ENCODE assay signal across 8 cellular contexts in the genomic region with DNA sequence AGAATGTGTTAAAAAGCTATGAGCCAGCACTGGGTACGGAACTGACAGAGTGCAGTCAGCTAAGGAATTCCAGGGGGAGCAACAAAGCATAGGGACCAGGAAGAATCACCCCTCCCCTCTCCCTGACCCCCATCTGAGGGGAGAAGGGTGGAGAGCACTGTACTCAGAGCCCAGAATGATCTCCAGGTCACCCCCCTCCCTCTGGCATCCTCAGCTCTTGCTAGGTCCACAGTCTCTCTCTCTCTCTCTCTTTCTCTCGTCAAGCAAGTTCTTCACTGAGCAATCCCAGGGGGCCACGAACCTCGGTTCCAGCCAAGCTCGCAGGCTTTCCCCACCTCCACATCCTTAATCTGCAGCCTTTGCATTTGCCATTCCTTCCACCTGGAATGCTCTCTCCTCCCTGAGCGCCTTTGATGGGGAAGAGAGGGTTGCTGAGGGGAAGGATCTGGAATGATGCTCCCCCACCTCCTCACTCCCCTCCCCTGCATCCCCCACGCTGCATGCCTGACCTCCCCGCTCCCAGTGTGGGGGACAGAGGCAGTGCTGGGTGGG. TPM values are rescaled to one million over a fixed set of nuclear protein-coding genes. Genes with fewer than 3 reads are reported as not detected.
DNase-seq lines count a peak whose midpoint lies in the region; ATAC-seq and TF ChIP-seq lines count a peak whose summit lies in the region.

No MANE protein-coding gene starts in this region.

- H3K79me2 ChIP-seq in neural cell (replicated peaks; ENCODE audit: insufficient read depth, low read length), result no peaks in the 10 kb centered on the region

- DNase-seq in DMS153 (lab: John Stamatoyannopoulos, UW), result peak; percentile 54
- DNase-seq in NCI-H82 treated with DMSO at 0.1 percent for 48 hours (lab: John Stamatoyannopoulos, UW; ENCODE audit: unreplicated experiment), result peak; percentile 37
- DNase-seq in fibroblast of gingiva (ENCODE audit: low read depth), result peak; percentile 35
- no peak for DNase-seq in HuH-7 (ENCODE audit: low spot score)
- DNase-seq in NCI-H748 treated with DMSO at 0.1 percent for 48 hours (lab: John Stamatoyannopoulos, UW), result no peak
- no peak for DNase-seq in stimulated activated effector memory CD8-positive, alpha-beta T cell treated with anti-CD3 and anti-CD28 coated beads, Interleukin-12 subunit alpha, Interleukin-12 subunit beta, amount 100 ng/mL, for 72 hours (ENCODE audit: low spot score in 2 of 2)
- no peak for DNase-seq in activated T-cell treated with anti-CD3 and anti-CD28 coated beads, Interleukin-2, amount 50 U/mL, for 72 hours

- no peaks in the 10 kb centered on the region for H3K9me2 ChIP-seq in neural cell (ENCODE audit: insufficient read depth, low read length)

- no peak overlapping the region for H3K4me3 Mint-ChIP-seq in stimulated activated effector memory CD8-positive, alpha-beta T cell treated with anti-CD3 and anti-CD28 coated beads, Interleukin-12 subunit alpha, Interleukin-12 subunit beta, amount 100 ng/mL, for 72 hours
- no peak overlapping the region for H3K4me3 Mint-ChIP-seq in activated T-cell treated with anti-CD3 and anti-CD28 coated beads, Interleukin-2, amount 50 U/mL, for 72 hours

- H3K36me3 Mint-ChIP-seq in stimulated activated effector memory CD8-positive, alpha-beta T cell treated with anti-CD3 and anti-CD28 coated beads, Interleukin-12 subunit alpha, Interleukin-12 subunit beta, amount 100 ng/mL, for 72 hours, result no peaks in the 10 kb centered on the region
- H3K36me3 Mint-ChIP-seq in activated T-cell treated with anti-CD3 and anti-CD28 coated beads, Interleukin-2, amount 50 U/mL, for 72 hours (ENCODE audit: insufficient read depth in 2 of 2), result no peaks in the 10 kb centered on the region

- peak; percentile 54 for TF ChIP-seq CTCF in neural cell (IDR thresholded peaks at IDR 0.05; ENCODE audit: poor library complexity, severe bottlenecking)

- H2AFZ ChIP-seq in neural cell (ENCODE audit: low read depth, low read length), result peak overlapping the region; percentile 27

- no peak overlapping the region for H3K27ac Mint-ChIP-seq in stimulated activated effector memory CD8-positive, alpha-beta T cell treated with anti-CD3 and anti-CD28 coated beads, Interleukin-12 subunit alpha, Interleukin-12 subunit beta, amount 100 ng/mL, for 72 hours
- no peak overlapping the region for H3K27ac Mint-ChIP-seq in activated T-cell treated with anti-CD3 and anti-CD28 coated beads, Interleukin-2, amount 50 U/mL, for 72 hours

- peak overlapping the region; percentile 51 for H3K4me3 ChIP-seq in neural cell (ENCODE audit: low read length)

- no peaks in the 10 kb centered on the region for H4K20me1 ChIP-seq in neural cell (ENCODE audit: insufficient read depth)

- H3K4me2 ChIP-seq in neural cell (ENCODE audit: low read length), result peak overlapping the region; percentile 31

- peak overlapping the region; percentile 54 for H3K9ac ChIP-seq in neural cell (ENCODE audit: low read length)

- peak; percentile 31 for TF ChIP-seq EP300 in neural cell (conservative IDR thresholded peaks at IDR 0.05; ENCODE audit: poor library complexity, severe bottlenecking)

- H3K9me3 ChIP-seq in neural cell (ENCODE audit: low read length), result no peaks in the 10 kb centered on the region

- no peaks in the 10 kb centered on the region for H3K27me3 ChIP-seq in neural cell (ENCODE audit: insufficient read depth, low read depth, low read length)

- H3K9me3 Mint-ChIP-seq in stimulated activated effector memory CD8-positive, alpha-beta T cell treated with anti-CD3 and anti-CD28 coated beads, Interleukin-12 subunit alpha, Interleukin-12 subunit beta, amount 100 ng/mL, for 72 hours, result no peaks in the 10 kb centered on the region
- no peaks in the 10 kb centered on the region for H3K9me3 Mint-ChIP-seq in activated T-cell treated with anti-CD3 and anti-CD28 coated beads, Interleukin-2, amount 50 U/mL, for 72 hours

- no peaks in the 10 kb centered on the region for H3K27me3 Mint-ChIP-seq in activated T-cell treated with anti-CD3 and anti-CD28 coated beads, Interleukin-2, amount 50 U/mL, for 72 hours (ENCODE audit: low read depth)

- H3K27ac ChIP-seq in neural cell (ENCODE audit: low read length), result peak overlapping the region; percentile 58

- no peak for ATAC-seq in stimulated activated effector memory CD8-positive, alpha-beta T cell treated with anti-CD3 and anti-CD28 coated beads, Interleukin-12 subunit alpha, Interleukin-12 subunit beta, amount 100 ng/mL, for 72 hours
- ATAC-seq in activated T-cell treated with anti-CD3 and anti-CD28 coated beads, Interleukin-2, amount 50 U/mL, for 72 hours (replicated peaks in 1 of 2), result no peak

- no peaks in the 10 kb centered on the region for H3K36me3 ChIP-seq in neural cell (ENCODE audit: insufficient read depth, low read length)

- no peaks in the 10 kb centered on the region for H3F3A ChIP-seq in neural cell (ENCODE audit: insufficient read depth, low read length, poor library complexity, severe bottlenecking)

- H3K4me1 Mint-ChIP-seq in stimulated activated effector memory CD8-positive, alpha-beta T cell treated with anti-CD3 and anti-CD28 coated beads, Interleukin-12 subunit alpha, Interleukin-12 subunit beta, amount 100 ng/mL, for 72 hours, result peaks cover 8% of the 10 kb centered on the region
- peaks cover 13% of the 10 kb centered on the region for H3K4me1 Mint-ChIP-seq in activated T-cell treated with anti-CD3 and anti-CD28 coated beads, Interleukin-2, amount 50 U/mL, for 72 hours (ENCODE audit: low read depth)

- peak; percentile 46 for TF ChIP-seq RAD21 in neural cell (conservative IDR thresholded peaks at IDR 0.05)

TF ChIP-seq in neural cell, 6 proteins besides CTCF, POLR2A, EP300 and RAD21:
- TF ChIP-seq POLR2AphosphoS5 (IDR thresholded peaks at IDR 0.05) (peak; percentile 42), EZH2 (IDR thresholded peaks at IDR 0.05; ENCODE audit: borderline replicate concordance, insufficient read depth, low read length, poor library complexity, severe bottlenecking) (no peak)
- TF ChIP-seq, protein P1, sequence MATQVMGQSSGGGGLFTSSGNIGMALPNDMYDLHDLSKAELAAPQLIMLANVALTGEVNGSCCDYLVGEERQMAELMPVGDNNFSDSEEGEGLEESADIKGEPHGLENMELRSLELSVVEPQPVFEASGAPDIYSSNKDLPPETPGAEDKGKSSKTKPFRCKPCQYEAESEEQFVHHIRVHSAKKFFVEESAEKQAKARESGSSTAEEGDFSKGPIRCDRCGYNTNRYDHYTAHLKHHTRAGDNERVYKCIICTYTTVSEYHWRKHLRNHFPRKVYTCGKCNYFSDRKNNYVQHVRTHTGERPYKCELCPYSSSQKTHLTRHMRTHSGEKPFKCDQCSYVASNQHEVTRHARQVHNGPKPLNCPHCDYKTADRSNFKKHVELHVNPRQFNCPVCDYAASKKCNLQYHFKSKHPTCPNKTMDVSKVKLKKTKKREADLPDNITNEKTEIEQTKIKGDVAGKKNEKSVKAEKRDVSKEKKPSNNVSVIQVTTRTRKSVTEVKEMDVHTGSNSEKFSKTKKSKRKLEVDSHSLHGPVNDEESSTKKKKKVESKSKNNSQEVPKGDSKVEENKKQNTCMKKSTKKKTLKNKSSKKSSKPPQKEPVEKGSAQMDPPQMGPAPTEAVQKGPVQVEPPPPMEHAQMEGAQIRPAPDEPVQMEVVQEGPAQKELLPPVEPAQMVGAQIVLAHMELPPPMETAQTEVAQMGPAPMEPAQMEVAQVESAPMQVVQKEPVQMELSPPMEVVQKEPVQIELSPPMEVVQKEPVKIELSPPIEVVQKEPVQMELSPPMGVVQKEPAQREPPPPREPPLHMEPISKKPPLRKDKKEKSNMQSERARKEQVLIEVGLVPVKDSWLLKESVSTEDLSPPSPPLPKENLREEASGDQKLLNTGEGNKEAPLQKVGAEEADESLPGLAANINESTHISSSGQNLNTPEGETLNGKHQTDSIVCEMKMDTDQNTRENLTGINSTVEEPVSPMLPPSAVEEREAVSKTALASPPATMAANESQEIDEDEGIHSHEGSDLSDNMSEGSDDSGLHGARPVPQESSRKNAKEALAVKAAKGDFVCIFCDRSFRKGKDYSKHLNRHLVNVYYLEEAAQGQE (IDR thresholded peaks at IDR 0.05; ENCODE audit: borderline replicate concordance), result peak; percentile 97

RNA-seq across cellular contexts. Expression of a gene that starts 6.7 kb away (rescaled TPM):
- 2.5 and 3.3 TPM in 2 replicates for polyA plus RNA-seq in neural cell
- 7.5 and 9.3 TPM in 2 replicates for polyA minus RNA-seq in neural cell
- total RNA-seq in activated T-cell treated with anti-CD3 and anti-CD28 coated beads, Interleukin-2, amount 50 U/mL, for 72 hours, result 100 to 1,000 TPM; 146 to 197 TPM

Comparison
In these comparisons a context has a peak if more than half of its experiments do, and no peak if none do; other contexts are left out.
1. DNase-seq: peak in DMS153 (single experiment), NCI-H82 treated with DMSO at 0.1 percent for 48 hours (single experiment) and fibroblast of gingiva (single experiment); none in HuH-7 (single experiment), NCI-H748 treated with DMSO at 0.1 percent for 48 hours (single experiment), stimulated activated effector memory CD8-positive, alpha-beta T cell treated with anti-CD3 and anti-CD28 coated beads, Interleukin-12 subunit alpha, Interleukin-12 subunit beta, amount 100 ng/mL, for 72 hours (0 of 2) and activated T-cell treated with anti-CD3 and anti-CD28 coated beads, Interleukin-2, amount 50 U/mL, for 72 hours (0 of 2).